In the genomic region with DNA sequence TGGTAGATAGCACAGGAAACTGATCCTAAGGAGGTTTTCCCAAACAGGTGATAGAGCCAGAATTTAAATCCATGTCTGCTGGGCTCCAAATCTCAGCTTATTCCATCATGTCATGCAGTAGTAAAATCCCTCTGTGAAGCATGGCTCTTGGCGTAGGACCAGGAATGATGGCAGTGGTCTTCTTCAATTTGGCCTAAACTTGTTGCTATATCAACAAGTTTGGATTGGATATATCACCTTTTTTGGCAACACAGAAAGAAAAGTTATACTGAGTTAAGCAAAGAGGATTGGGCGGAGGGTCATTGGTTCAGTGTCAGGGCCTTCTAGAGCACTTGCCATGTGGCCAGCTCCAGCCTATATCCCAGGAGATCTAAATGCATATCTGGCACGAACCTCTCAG, we compare ENCODE assay signal across 4 cellular contexts.
"Had no signal": no experiment of that assay in that cellular context is flagged by ENCODE, and none has a peak within 500 bp of the region (broad histone marks: within the 10 kb centered on the region; RNA-seq: fewer than 3 reads in every experiment).

No MANE protein-coding gene starts in this region.

- ATAC-seq: HepG2, K562 had no signal

- H3K27ac ChIP-seq: HL-60, KMS-11 had no signal

- H3K4me3 ChIP-seq: K562 had no signal
